16 cellular contexts compared by ENCODE assay signal in genomic region chr2:191066281-191067233, GRCh38. TPM values are rescaled to one million over a fixed set of nuclear protein-coding genes. Genes with fewer than 3 reads are reported as not detected.
A peak's percentile ranks its signal among the peaks of the same experiment; 100 is the strongest.
DNase-seq lines count a peak whose midpoint lies in the region; ATAC-seq, FAIRE-seq and TF ChIP-seq lines count a peak whose summit lies in the region.
"Had no signal": no experiment of that assay in that cellular context is flagged by ENCODE, and none has a peak within 500 bp of the region (broad histone marks: within the 10 kb centered on the region; RNA-seq: fewer than 3 reads in every experiment).

No MANE protein-coding gene starts in this region.

- no peak overlapping the region for H2AFZ ChIP-seq in Karpas-422 (ENCODE audit: low read length)

- no peaks in the 10 kb centered on the region for H3K9me2 ChIP-seq in Karpas-422 (replicated peaks; ENCODE audit: insufficient read depth, low read length)

- no peaks in the 10 kb centered on the region for H3K4me1 ChIP-seq in Karpas-422 (ENCODE audit: low read length)

- no peak for DNase-seq in activated CD8-positive, alpha-beta memory T cell treated with anti-CD3 and anti-CD28 coated beads, Interleukin-2, amount 10 ng/mL, durations not matched to agents 7 days and 5 days
- DNase-seq in activated CD8-positive, alpha-beta memory T cell treated with anti-CD3 and anti-CD28 coated beads for 24 hours = no peak
- DNase-seq in NB4 (ENCODE audit: low read depth) (peak; percentile 29), putamen (ENCODE audit: low spot score) (peak; percentile 31), nephron progenitor cell (no peak), RCC 7860 (ENCODE audit: low spot score) (no peak), Karpas-422 (no peak)
- DNase-seq in activated naive CD8-positive, alpha-beta T cell treated with anti-CD3 and anti-CD28 coated beads, Interleukin-2, amount 10 ng/mL, durations not matched to agents 7 days and 5 days = no peak
- DNase-seq: effector CD8-positive, alpha-beta T cell; IMR-90; left lung; NCI-H2029 treated with DMSO at 0.1 percent for 48 hours; stimulated activated CD8-positive, alpha-beta memory T cell treated with anti-CD3 and anti-CD28 coated beads, Interleukin-4, amount 100 ng/mL, for 48 hours; SW 1271 had no signal

- H3K4me2 ChIP-seq in Karpas-422 (ENCODE audit: low read depth, low read length, poor library complexity, severe bottlenecking) = no peak overlapping the region

- no peak for TF ChIP-seq CTCF in NB4 (IDR thresholded peaks at IDR 0.05; ENCODE audit: low read depth, low read length)
- TF ChIP-seq CTCF in nephron progenitor cell (IDR thresholded peaks at IDR 0.05) = no peak

- no peak overlapping the region for H3K4me3 ChIP-seq in NB4 (ENCODE audit: low read depth, low read length)
- H3K4me3 ChIP-seq in Karpas-422 (ENCODE audit: low read length) = no peak overlapping the region
- H3K4me3 ChIP-seq: left lung had no signal

- H3K9me3 ChIP-seq in Karpas-422 (ENCODE audit: low read length) = no peaks in the 10 kb centered on the region
- H3K9me3 ChIP-seq: left lung had no signal

- peak overlapping the region; percentile 90 for H3K27ac Mint-ChIP-seq in activated CD8-positive, alpha-beta memory T cell treated with anti-CD3 and anti-CD28 coated beads, Interleukin-2, amount 10 ng/mL, durations not matched to agents 7 days and 5 days
- H3K27ac Mint-ChIP-seq in activated naive CD8-positive, alpha-beta T cell treated with anti-CD3 and anti-CD28 coated beads, Interleukin-2, amount 10 ng/mL, durations not matched to agents 7 days and 5 days = peak overlapping the region; percentile 92
- H3K27ac Mint-ChIP-seq in nephron progenitor cell = no peak overlapping the region

- no peaks in the 10 kb centered on the region for H3K79me2 ChIP-seq in Karpas-422 (ENCODE audit: low read length)

- POLR2A ChIA-PET in activated naive CD8-positive, alpha-beta T cell treated with anti-CD3 and anti-CD28 coated beads, Interleukin-2, amount 10 ng/mL, durations not matched to agents 7 days and 5 days (lab: Charles Lee) = interaction anchor here (0.8 to 7.7 kb wide), 12 partner anchors 9 to 611 kb away, joined by 3 to 226 read pairs (median 7); partner anchors contain the start of genes NABP1, STAT1 and STAT4

- ATAC-seq in activated CD8-positive, alpha-beta memory T cell treated with anti-CD3 and anti-CD28 coated beads, Interleukin-2, amount 10 ng/mL, durations not matched to agents 7 days and 5 days = peak; percentile 45
- peak; percentile 27 for ATAC-seq in activated naive CD8-positive, alpha-beta T cell treated with anti-CD3 and anti-CD28 coated beads, Interleukin-2, amount 10 ng/mL, durations not matched to agents 7 days and 5 days (ENCODE audit: low read depth)
- ATAC-seq: HCT116, left lung had no signal

- H3K36me3 ChIP-seq in Karpas-422 (ENCODE audit: insufficient read depth, low read length) = no peaks in the 10 kb centered on the region
- H3K36me3 ChIP-seq: left lung had no signal

- H3K36me3 Mint-ChIP-seq in activated CD8-positive, alpha-beta memory T cell treated with anti-CD3 and anti-CD28 coated beads, Interleukin-2, amount 10 ng/mL, durations not matched to agents 7 days and 5 days = peaks cover 70% of the 10 kb centered on the region
- peaks cover 60% of the 10 kb centered on the region for H3K36me3 Mint-ChIP-seq in activated naive CD8-positive, alpha-beta T cell treated with anti-CD3 and anti-CD28 coated beads, Interleukin-2, amount 10 ng/mL, durations not matched to agents 7 days and 5 days
- peaks cover 6% of the 10 kb centered on the region for H3K36me3 Mint-ChIP-seq in nephron progenitor cell (ENCODE audit: low read depth)

- CTCF ChIA-PET in activated CD8-positive, alpha-beta memory T cell treated with anti-CD3 and anti-CD28 coated beads, Interleukin-2, amount 10 ng/mL, durations not matched to agents 7 days and 5 days (lab: Charles Lee) = interaction anchor here (0.6 to 7.6 kb wide), 5 partner anchors 9 to 89 kb away, joined by 3 to 52 read pairs (median 6); partner anchors contain the start of gene STAT4

- H3K9me3 Mint-ChIP-seq in activated CD8-positive, alpha-beta memory T cell treated with anti-CD3 and anti-CD28 coated beads, Interleukin-2, amount 10 ng/mL, durations not matched to agents 7 days and 5 days (ENCODE audit: low read depth) = no peaks in the 10 kb centered on the region
- H3K9me3 Mint-ChIP-seq in activated naive CD8-positive, alpha-beta T cell treated with anti-CD3 and anti-CD28 coated beads, Interleukin-2, amount 10 ng/mL, durations not matched to agents 7 days and 5 days = no peaks in the 10 kb centered on the region
- no peaks in the 10 kb centered on the region for H3K9me3 Mint-ChIP-seq in nephron progenitor cell

- no peak for TF ChIP-seq POLR2A in NB4 (IDR thresholded peaks at IDR 0.05; ENCODE audit: extremely low read depth, insufficient read length)

- peak overlapping the region; percentile 95 for H3K4me3 Mint-ChIP-seq in activated CD8-positive, alpha-beta memory T cell treated with anti-CD3 and anti-CD28 coated beads, Interleukin-2, amount 10 ng/mL, durations not matched to agents 7 days and 5 days
- peak overlapping the region; percentile 88 for H3K4me3 Mint-ChIP-seq in activated naive CD8-positive, alpha-beta T cell treated with anti-CD3 and anti-CD28 coated beads, Interleukin-2, amount 10 ng/mL, durations not matched to agents 7 days and 5 days
- H3K4me3 Mint-ChIP-seq in nephron progenitor cell = no peak overlapping the region

- H3K4me1 Mint-ChIP-seq in activated CD8-positive, alpha-beta memory T cell treated with anti-CD3 and anti-CD28 coated beads, Interleukin-2, amount 10 ng/mL, durations not matched to agents 7 days and 5 days = peaks cover 76% of the 10 kb centered on the region
- H3K4me1 Mint-ChIP-seq in activated naive CD8-positive, alpha-beta T cell treated with anti-CD3 and anti-CD28 coated beads, Interleukin-2, amount 10 ng/mL, durations not matched to agents 7 days and 5 days = peaks cover 64% of the 10 kb centered on the region
- H3K4me1 Mint-ChIP-seq in nephron progenitor cell = peaks cover 17% of the 10 kb centered on the region

- H4K20me1 ChIP-seq in Karpas-422 (ENCODE audit: insufficient read depth, low read depth, low read length) = no peaks in the 10 kb centered on the region

- no peak overlapping the region for H3K27ac ChIP-seq in Karpas-422 (ENCODE audit: low read length)

- H3K27me3 Mint-ChIP-seq in activated CD8-positive, alpha-beta memory T cell treated with anti-CD3 and anti-CD28 coated beads, Interleukin-2, amount 10 ng/mL, durations not matched to agents 7 days and 5 days = no peaks in the 10 kb centered on the region
- no peaks in the 10 kb centered on the region for H3K27me3 Mint-ChIP-seq in activated naive CD8-positive, alpha-beta T cell treated with anti-CD3 and anti-CD28 coated beads, Interleukin-2, amount 10 ng/mL, durations not matched to agents 7 days and 5 days
- no peaks in the 10 kb centered on the region for H3K27me3 Mint-ChIP-seq in nephron progenitor cell (ENCODE audit: low read depth, poor library complexity)

- no peak for FAIRE-seq in RCC 7860 (lab: Jason Lieb, UNC)
- FAIRE-seq: urothelium cell line had no signal

- H3K9ac ChIP-seq in Karpas-422 (ENCODE audit: low read length) = no peak overlapping the region

- H3K27me3 ChIP-seq in Karpas-422 (ENCODE audit: low read length) = no peaks in the 10 kb centered on the region
- H3K27me3 ChIP-seq: left lung had no signal

RNA-seq across cellular contexts. Expression of gene STAT1, which starts 52.6 kb away (rescaled TPM):
- 100 to 1,000 TPM; 385 to 515 TPM for total RNA-seq in activated CD8-positive, alpha-beta memory T cell treated with anti-CD3 and anti-CD28 coated beads, Interleukin-2, amount 10 ng/mL, durations not matched to agents 7 days and 5 days
- 100 to 1,000 TPM; 544 to 571 TPM for total RNA-seq in activated naive CD8-positive, alpha-beta T cell treated with anti-CD3 and anti-CD28 coated beads, Interleukin-2, amount 10 ng/mL, durations not matched to agents 7 days and 5 days
- total RNA-seq in Karpas-422 (2014; rRNA removed; shearing (Covaris generic); ENCODE audit: low replicate concordance) = 46.7 and 49.7 TPM in 2 replicates

Comparison
In these comparisons a context has a peak if more than half of its experiments do, and no peak if none do; other contexts are left out.
1. DNase-seq: peak in NB4 (single experiment) and putamen (single experiment); none in activated CD8-positive, alpha-beta memory T cell treated with anti-CD3 and anti-CD28 coated beads, Interleukin-2, amount 10 ng/mL, durations not matched to agents 7 days and 5 days (single experiment), activated CD8-positive, alpha-beta memory T cell treated with anti-CD3 and anti-CD28 coated beads for 24 hours (single experiment), activated naive CD8-positive, alpha-beta T cell treated with anti-CD3 and anti-CD28 coated beads, Interleukin-2, amount 10 ng/mL, durations not matched to agents 7 days and 5 days (single experiment), nephron progenitor cell (single experiment), RCC 7860 (single experiment) and Karpas-422 (single experiment).